1 cellular context compared by ENCODE assay signal in the genomic region with DNA sequence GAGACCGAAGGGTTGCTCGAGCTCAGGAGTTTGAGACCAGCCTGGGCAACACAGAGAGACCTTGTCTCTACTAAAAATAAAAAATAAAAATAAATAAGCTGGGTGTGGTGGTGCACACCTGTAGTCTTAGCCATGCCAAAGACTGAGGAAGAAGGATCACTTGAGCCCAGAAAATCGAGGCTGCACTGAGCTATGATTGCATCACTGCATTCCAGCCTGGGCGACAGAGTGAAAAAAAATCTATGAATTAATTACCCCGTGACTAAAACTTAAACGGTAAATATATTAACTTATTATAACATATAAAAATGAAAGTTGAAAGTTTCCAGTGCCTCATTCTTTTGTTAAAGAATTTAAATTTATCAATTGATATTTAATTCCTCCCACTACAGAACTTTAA.
TF ChIP-seq lines count a peak whose summit lies in the region.

No MANE protein-coding gene starts in this region.

TF ChIP-seq in HepG2, 621 proteins besides CTCF, POLR2A, EP300 and RAD21:
- TF ChIP-seq CEBPB (IDR thresholded peaks at IDR 0.05; ENCODE audit: borderline replicate concordance, low read depth, low read length), result peak; percentile 37; the same call in 1 of the 2 replicates
- TF ChIP-seq, protein P1, sequence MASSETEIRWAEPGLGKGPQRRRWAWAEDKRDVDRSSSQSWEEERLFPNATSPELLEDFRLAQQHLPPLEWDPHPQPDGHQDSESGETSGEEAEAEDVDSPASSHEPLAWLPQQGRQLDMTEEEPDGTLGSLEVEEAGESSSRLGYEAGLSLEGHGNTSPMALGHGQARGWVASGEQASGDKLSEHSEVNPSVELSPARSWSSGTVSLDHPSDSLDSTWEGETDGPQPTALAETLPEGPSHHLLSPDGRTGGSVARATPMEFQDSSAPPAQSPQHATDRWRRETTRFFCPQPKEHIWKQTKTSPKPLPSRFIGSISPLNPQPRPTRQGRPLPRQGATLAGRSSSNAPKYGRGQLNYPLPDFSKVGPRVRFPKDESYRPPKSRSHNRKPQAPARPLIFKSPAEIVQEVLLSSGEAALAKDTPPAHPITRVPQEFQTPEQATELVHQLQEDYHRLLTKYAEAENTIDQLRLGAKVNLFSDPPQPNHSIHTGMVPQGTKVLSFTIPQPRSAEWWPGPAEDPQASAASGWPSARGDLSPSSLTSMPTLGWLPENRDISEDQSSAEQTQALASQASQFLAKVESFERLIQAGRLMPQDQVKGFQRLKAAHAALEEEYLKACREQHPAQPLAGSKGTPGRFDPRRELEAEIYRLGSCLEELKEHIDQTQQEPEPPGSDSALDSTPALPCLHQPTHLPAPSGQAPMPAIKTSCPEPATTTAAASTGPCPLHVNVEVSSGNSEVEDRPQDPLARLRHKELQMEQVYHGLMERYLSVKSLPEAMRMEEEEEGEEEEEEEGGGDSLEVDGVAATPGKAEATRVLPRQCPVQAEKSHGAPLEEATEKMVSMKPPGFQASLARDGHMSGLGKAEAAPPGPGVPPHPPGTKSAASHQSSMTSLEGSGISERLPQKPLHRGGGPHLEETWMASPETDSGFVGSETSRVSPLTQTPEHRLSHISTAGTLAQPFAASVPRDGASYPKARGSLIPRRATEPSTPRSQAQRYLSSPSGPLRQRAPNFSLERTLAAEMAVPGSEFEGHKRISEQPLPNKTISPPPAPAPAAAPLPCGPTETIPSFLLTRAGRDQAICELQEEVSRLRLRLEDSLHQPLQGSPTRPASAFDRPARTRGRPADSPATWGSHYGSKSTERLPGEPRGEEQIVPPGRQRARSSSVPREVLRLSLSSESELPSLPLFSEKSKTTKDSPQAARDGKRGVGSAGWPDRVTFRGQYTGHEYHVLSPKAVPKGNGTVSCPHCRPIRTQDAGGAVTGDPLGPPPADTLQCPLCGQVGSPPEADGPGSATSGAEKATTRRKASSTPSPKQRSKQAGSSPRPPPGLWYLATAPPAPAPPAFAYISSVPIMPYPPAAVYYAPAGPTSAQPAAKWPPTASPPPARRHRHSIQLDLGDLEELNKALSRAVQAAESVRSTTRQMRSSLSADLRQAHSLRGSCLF (CRISPR knock-in tag; IDR thresholded peaks at IDR 0.05; ENCODE audit: borderline replicate concordance), result no peak
